9 cellular contexts compared by ENCODE assay signal in genomic region chr6:11363881-11364576, GRCh38.
DNase-seq lines count a peak whose midpoint lies in the region; ATAC-seq and TF ChIP-seq lines count a peak whose summit lies in the region.
"Had no signal": no experiment of that assay in that cellular context is flagged by ENCODE, and none has a peak within 500 bp of the region (broad histone marks: within the 10 kb centered on the region; RNA-seq: fewer than 3 reads in every experiment).

No MANE protein-coding gene starts in this region.

- H3K9me3 ChIP-seq in lower lobe of right lung, result no peaks in the 10 kb centered on the region
- H3K9me3 ChIP-seq in PC-3 (ENCODE audit: low read length), result no peaks in the 10 kb centered on the region

- no peak overlapping the region for H3K27ac ChIP-seq in RWPE1
- peak overlapping the region; percentile 83 for H3K27ac ChIP-seq in lower lobe of right lung
- H3K27ac ChIP-seq in PC-3 (ENCODE audit: low read length), result no peak overlapping the region

- no TSS peak for BruUV-seq in PC-3 (replicated peaks; lab: Mats Ljungman, UMichigan)

- H3K27me3 ChIP-seq in lower lobe of right lung (ENCODE audit: low read depth) (no peaks in the 10 kb centered on the region), PC-3 (ENCODE audit: low read length) (no peaks in the 10 kb centered on the region)

- H4K20me1 ChIP-seq in PC-3 (ENCODE audit: low read length), result no peaks in the 10 kb centered on the region

- ATAC-seq in lower lobe of right lung (peak in 1 of 2 donors; percentile 25), PC-3 (no peak), GM18861 (IDR thresholded peaks at IDR 0.05; ENCODE audit: unreplicated experiment) (no peak)
- ATAC-seq in stimulated activated effector memory CD8-positive, alpha-beta T cell treated with anti-CD3 and anti-CD28 coated beads, Interleukin-12 subunit alpha, Interleukin-12 subunit beta, amount 100 ng/mL, for 72 hours, result peak; percentile 73
- ATAC-seq: HCT116 had no signal

- H3K36me3 Mint-ChIP-seq in activated T-helper 2 cell treated with anti-CD3 and anti-CD28 coated beads, Interferon-gamma antibody, Interleukin-2, Interleukin-4, amounts not matched to agents 10 μg/mL and 5 μg/mL and 100 μg/mL, durations not matched to agents 14 hours and 24 hours and 36 hours (ENCODE audit: low read depth), result peaks cover 79% of the 10 kb centered on the region
- H3K36me3 Mint-ChIP-seq in stimulated activated effector memory CD8-positive, alpha-beta T cell treated with anti-CD3 and anti-CD28 coated beads, Interleukin-12 subunit alpha, Interleukin-12 subunit beta, amount 100 ng/mL, for 72 hours, result peaks cover 25% of the 10 kb centered on the region

- peaks cover 66% of the 10 kb centered on the region for H3K4me1 ChIP-seq in lower lobe of right lung
- H3K4me1 ChIP-seq in PC-3 (ENCODE audit: insufficient read depth, low read length), result peaks cover 22% of the 10 kb centered on the region

- CTCF ChIA-PET in RWPE1 (lab: Yijun Ruan, JAX), result no interaction called here
- CTCF ChIA-PET in PC-3 (lab: Charles Lee), result no interaction called here

- no peak overlapping the region for H3K4me3 ChIP-seq in lower lobe of right lung
- no peak overlapping the region for H3K4me3 ChIP-seq in PC-3 (ENCODE audit: low read length)

- intact Hi-C loops in activated T-helper 2 cell treated with anti-CD3 and anti-CD28 coated beads, Interferon-gamma antibody, Interleukin-2, Interleukin-4, amounts not matched to agents 10 μg/mL and 5 μg/mL and 100 μg/mL, durations not matched to agents 14 hours and 24 hours and 36 hours (cut with micrococcal nuclease), result loop anchor here (1.0 to 2.0 kb wide), 3 partner anchors 21 to 131 kb away; partner anchors contain the start of gene NEDD9
- intact Hi-C loops in lower lobe of right lung (cut with DNase I) (no loop called here), PC-3 (cut with micrococcal nuclease) (no loop called here)

- peak overlapping the region; percentile 57 for H3K27ac Mint-ChIP-seq in activated T-helper 2 cell treated with anti-CD3 and anti-CD28 coated beads, Interferon-gamma antibody, Interleukin-2, Interleukin-4, amounts not matched to agents 10 μg/mL and 5 μg/mL and 100 μg/mL, durations not matched to agents 14 hours and 24 hours and 36 hours
- H3K27ac Mint-ChIP-seq in stimulated activated effector memory CD8-positive, alpha-beta T cell treated with anti-CD3 and anti-CD28 coated beads, Interleukin-12 subunit alpha, Interleukin-12 subunit beta, amount 100 ng/mL, for 72 hours, result peak overlapping the region; percentile 35

- H3K36me3 ChIP-seq in lower lobe of right lung (no peaks in the 10 kb centered on the region), PC-3 (ENCODE audit: low read depth, low read length) (no peaks in the 10 kb centered on the region)

- H3K4me3 Mint-ChIP-seq in activated T-helper 2 cell treated with anti-CD3 and anti-CD28 coated beads, Interferon-gamma antibody, Interleukin-2, Interleukin-4, amounts not matched to agents 10 μg/mL and 5 μg/mL and 100 μg/mL, durations not matched to agents 14 hours and 24 hours and 36 hours (ENCODE audit: low read depth), result no peak overlapping the region
- H3K4me3 Mint-ChIP-seq in stimulated activated effector memory CD8-positive, alpha-beta T cell treated with anti-CD3 and anti-CD28 coated beads, Interleukin-12 subunit alpha, Interleukin-12 subunit beta, amount 100 ng/mL, for 72 hours, result no peak overlapping the region

- H3K27me3 Mint-ChIP-seq in activated T-helper 2 cell treated with anti-CD3 and anti-CD28 coated beads, Interferon-gamma antibody, Interleukin-2, Interleukin-4, amounts not matched to agents 10 μg/mL and 5 μg/mL and 100 μg/mL, durations not matched to agents 14 hours and 24 hours and 36 hours (ENCODE audit: low read depth), result no peaks in the 10 kb centered on the region

- H2AFZ ChIP-seq in PC-3 (ENCODE audit: low read length), result no peak overlapping the region

- H3K4me1 Mint-ChIP-seq in activated T-helper 2 cell treated with anti-CD3 and anti-CD28 coated beads, Interferon-gamma antibody, Interleukin-2, Interleukin-4, amounts not matched to agents 10 μg/mL and 5 μg/mL and 100 μg/mL, durations not matched to agents 14 hours and 24 hours and 36 hours (ENCODE audit: low read depth), result peaks cover 88% of the 10 kb centered on the region
- peaks cover 97% of the 10 kb centered on the region for H3K4me1 Mint-ChIP-seq in stimulated activated effector memory CD8-positive, alpha-beta T cell treated with anti-CD3 and anti-CD28 coated beads, Interleukin-12 subunit alpha, Interleukin-12 subunit beta, amount 100 ng/mL, for 72 hours

- POLR2A ChIA-PET in RWPE1 (lab: Yijun Ruan, JAX; ENCODE audit: low non-redundant PET) (no interaction called here), PC-3 (lab: Charles Lee; ENCODE audit: unreplicated experiment) (no interaction called here)

- no peak overlapping the region for H3K4me2 ChIP-seq in PC-3 (ENCODE audit: low read length)

- H3K9me2 ChIP-seq in PC-3 (replicated peaks; ENCODE audit: low read length), result no peaks in the 10 kb centered on the region

- no peaks in the 10 kb centered on the region for H3K79me2 ChIP-seq in PC-3 (ENCODE audit: low read length)

- H3K9me3 Mint-ChIP-seq in activated T-helper 2 cell treated with anti-CD3 and anti-CD28 coated beads, Interferon-gamma antibody, Interleukin-2, Interleukin-4, amounts not matched to agents 10 μg/mL and 5 μg/mL and 100 μg/mL, durations not matched to agents 14 hours and 24 hours and 36 hours, result peaks cover 28% of the 10 kb centered on the region
- H3K9me3 Mint-ChIP-seq in stimulated activated effector memory CD8-positive, alpha-beta T cell treated with anti-CD3 and anti-CD28 coated beads, Interleukin-12 subunit alpha, Interleukin-12 subunit beta, amount 100 ng/mL, for 72 hours, result peaks cover 8% of the 10 kb centered on the region

- DNase-seq in RWPE1 (ENCODE audit: low spot score) (peak; percentile 27), lower lobe of right lung (no peak), H4 (ENCODE audit: low spot score) (no peak), PC-3 (no peak)
- DNase-seq in activated T-helper 2 cell treated with anti-CD3 and anti-CD28 coated beads, Interferon-gamma antibody, Interleukin-2, Interleukin-4, amounts not matched to agents 10 μg/mL and 5 μg/mL and 100 μg/mL, durations not matched to agents 14 hours and 24 hours and 36 hours (ENCODE audit: low spot score), result no peak
- no peak for DNase-seq in stimulated activated effector memory CD8-positive, alpha-beta T cell treated with anti-CD3 and anti-CD28 coated beads, Interleukin-12 subunit alpha, Interleukin-12 subunit beta, amount 100 ng/mL, for 72 hours (ENCODE audit: low spot score in 2 of 2)
- DNase-seq: MV-4-11 had no signal

- H3F3A ChIP-seq in PC-3 (ENCODE audit: low read length, unreplicated experiment), result no peaks in the 10 kb centered on the region

- TF ChIP-seq CTCF in RWPE1 (conservative IDR thresholded peaks at IDR 0.05; ENCODE audit: low read depth) (no peak), lower lobe of right lung (IDR thresholded peaks at IDR 0.05) (no peak), PC-3 (conservative IDR thresholded peaks at IDR 0.05; ENCODE audit: low read depth, low read length) (no peak)

- H3K9ac ChIP-seq in PC-3 (ENCODE audit: low read length), result no peak overlapping the region
